Comparison of ENCODE assay signal across 8 cellular contexts in genomic region chr1:32291708-32292508, GRCh38. TPM values are rescaled to one million over a fixed set of nuclear protein-coding genes. Genes with fewer than 3 reads are reported as not detected.
DNase-seq lines count a peak whose midpoint lies in the region; ATAC-seq and TF ChIP-seq lines count a peak whose summit lies in the region.

TSS of gene HDAC1 (plus strand) at chr1:32292083. CDS start at chr1:32292170, 87 bp downstream.

- H3K36me3 ChIP-seq in left lung = no peaks in the 10 kb centered on the region

- DNase-seq in CD14-positive monocyte (ENCODE audit: low spot score) = peak; percentile 98
- DNase-seq in NCI-H748 treated with DMSO at 0.1 percent for 48 hours (lab: John Stamatoyannopoulos, UW) = peak; percentile 50
- DNase-seq in activated CD4-positive, alpha-beta T cell treated with anti-CD3 and anti-CD28 coated beads, Interleukin-2, amount 50 U/mL, for 24 hours (ENCODE audit: low read depth in 1 of 2, low spot score in 1 of 2) = peak; percentile 94 to 96
- DNase-seq in left lung = peak; percentile 97 to 98
- DNase-seq in stimulated activated CD4-positive, alpha-beta T cell treated with anti-CD3 and anti-CD28 coated beads, Interleukin-2, amount 100 ng/mL, for 4 hours (ENCODE audit: low read depth) = peak; percentile 94

- H3K36me3 Mint-ChIP-seq in CD14-positive monocyte = peaks cover 11 to 22% of the 10 kb centered on the region in 2 donors
- H3K36me3 Mint-ChIP-seq in dendritic cell treated with granulocyte-macrophage colony-stimulating factor and Interleukin-4, amounts not matched to agents 40 ng/mL and 50 ng/mL, for 4 days (ENCODE audit: low read depth) = peaks cover 40% of the 10 kb centered on the region

- peaks cover 3 to 37% of the 10 kb centered on the region in 2 donors for H3K4me1 ChIP-seq in left lung

- peak within 1 kb of the TSS; percentile 91 to 97 (median 96) for H3K27ac Mint-ChIP-seq in CD14-positive monocyte
- peak within 1 kb of the TSS; percentile 91 for H3K27ac Mint-ChIP-seq in dendritic cell treated with granulocyte-macrophage colony-stimulating factor and Interleukin-4, amounts not matched to agents 40 ng/mL and 50 ng/mL, for 4 days

- no peaks in the 10 kb centered on the region for H3K9me3 ChIP-seq in left lung

- H3K4me3 Mint-ChIP-seq in CD14-positive monocyte = peak within 1 kb of the TSS; percentile 100
- H3K4me3 Mint-ChIP-seq in dendritic cell treated with granulocyte-macrophage colony-stimulating factor and Interleukin-4, amounts not matched to agents 40 ng/mL and 50 ng/mL, for 4 days = peak within 1 kb of the TSS; percentile 90

- no peaks in the 10 kb centered on the region for H3K27me3 ChIP-seq in left lung

- peaks cover 0 to 5% (median 4%) of the 10 kb centered on the region in 3 donors for H3K27me3 Mint-ChIP-seq in CD14-positive monocyte (ENCODE audit: low read depth in 3 of 3)
- no peaks in the 10 kb centered on the region for H3K27me3 Mint-ChIP-seq in dendritic cell treated with granulocyte-macrophage colony-stimulating factor and Interleukin-4, amounts not matched to agents 40 ng/mL and 50 ng/mL, for 4 days

- intact Hi-C loops in CD14-positive monocyte (cut with micrococcal nuclease) = loop anchor here in 1 of 2 donors (1.0 to 10.0 kb wide), 3 partner anchors 43 to 107 kb away; partner anchors contain the start of gene BSDC1
- intact Hi-C loops in dendritic cell treated with granulocyte-macrophage colony-stimulating factor and Interleukin-4, amounts not matched to agents 40 ng/mL and 50 ng/mL, for 4 days (cut with micrococcal nuclease) = no loop called here
- intact Hi-C loops in left lung (cut with DNase I) = no loop called here

- peak within 1 kb of the TSS; percentile 85 to 91 for H3K27ac ChIP-seq in left lung

- peak; percentile 91 for ATAC-seq in GM19395 (IDR thresholded peaks at IDR 0.05; ENCODE audit: unreplicated experiment)
- ATAC-seq in HG03558 (IDR thresholded peaks at IDR 0.05; ENCODE audit: extremely low read depth, unreplicated experiment) = peak; percentile 67
- peak; percentile 99 for ATAC-seq in left lung

- peak within 1 kb of the TSS; percentile 62 to 89 for H3K4me3 ChIP-seq in left lung

- H3K9me3 Mint-ChIP-seq in CD14-positive monocyte = peaks cover 0 to 5% (median 2%) of the 10 kb centered on the region in 7 donors
- H3K9me3 Mint-ChIP-seq in dendritic cell treated with granulocyte-macrophage colony-stimulating factor and Interleukin-4, amounts not matched to agents 40 ng/mL and 50 ng/mL, for 4 days = no peaks in the 10 kb centered on the region

- TF ChIP-seq CTCF in CD14-positive monocyte (IDR thresholded peaks at IDR 0.05) = no peak
- no peak for TF ChIP-seq CTCF in left lung (IDR thresholded peaks at IDR 0.05)

- peaks cover 40% of the 10 kb centered on the region for H3K4me1 Mint-ChIP-seq in CD14-positive monocyte
- peaks cover 45% of the 10 kb centered on the region for H3K4me1 Mint-ChIP-seq in dendritic cell treated with granulocyte-macrophage colony-stimulating factor and Interleukin-4, amounts not matched to agents 40 ng/mL and 50 ng/mL, for 4 days (ENCODE audit: low read depth)

RNA-seq across cellular contexts. Expression of gene HDAC1, which starts in this region (rescaled TPM):
- polyA plus RNA-seq in CD14-positive monocyte = 10 to 100 TPM; 73.8 to 88.7 TPM
- 10 to 100 TPM; 61.8 to 72.7 TPM for total RNA-seq in left lung

Comparison
In these comparisons a context has a peak if more than half of its experiments do, and no peak if none do; other contexts are left out.
1. Peak in every context shown above with its lines: DNase-seq, ATAC-seq, H3K4me3 ChIP-seq and H3K27ac ChIP-seq.